Comparison of ENCODE assay signal across 19 cellular contexts in genomic region chr13:29160862-29161261, GRCh38.
"Had no signal": no experiment of that assay in that cellular context is flagged by ENCODE, and none has a peak within 500 bp of the region (broad histone marks: within the 10 kb centered on the region; RNA-seq: fewer than 3 reads in every experiment).

No MANE protein-coding gene starts in this region.

- ATAC-seq: esophagus mucosa; left lobe of liver; naive thymus-derived CD4-positive, alpha-beta T cell; psoas muscle; stimulated activated effector memory CD8-positive, alpha-beta T cell treated with anti-CD3 and anti-CD28 coated beads, Interleukin-12 subunit alpha, Interleukin-12 subunit beta, amount 100 ng/mL, for 72 hours; upper lobe of right lung had no signal

- H3K4me1 Mint-ChIP-seq: nephron progenitor cell; stimulated activated effector memory CD8-positive, alpha-beta T cell treated with anti-CD3 and anti-CD28 coated beads, Interleukin-12 subunit alpha, Interleukin-12 subunit beta, amount 100 ng/mL, for 72 hours had no signal

- H3K27ac Mint-ChIP-seq: naive thymus-derived CD4-positive, alpha-beta T cell; nephron progenitor cell; stimulated activated effector memory CD8-positive, alpha-beta T cell treated with anti-CD3 and anti-CD28 coated beads, Interleukin-12 subunit alpha, Interleukin-12 subunit beta, amount 100 ng/mL, for 72 hours; stimulated activated naive CD8-positive, alpha-beta T cell treated with anti-CD3 and anti-CD28 coated beads, Interleukin-15, Interleukin-2, amounts not matched to agents 100 ng/mL and 50 ng/mL, for 24 hours had no signal

- H3K27ac ChIP-seq: neutrophil, psoas muscle, right lobe of liver, testis, tibial nerve, upper lobe of right lung, vagina had no signal

- H3K36me3 Mint-ChIP-seq: naive thymus-derived CD4-positive, alpha-beta T cell; stimulated activated effector memory CD8-positive, alpha-beta T cell treated with anti-CD3 and anti-CD28 coated beads, Interleukin-12 subunit alpha, Interleukin-12 subunit beta, amount 100 ng/mL, for 72 hours had no signal

- H3K4me3 Mint-ChIP-seq: naive thymus-derived CD4-positive, alpha-beta T cell; nephron progenitor cell; stimulated activated effector memory CD8-positive, alpha-beta T cell treated with anti-CD3 and anti-CD28 coated beads, Interleukin-12 subunit alpha, Interleukin-12 subunit beta, amount 100 ng/mL, for 72 hours; stimulated activated naive CD8-positive, alpha-beta T cell treated with anti-CD3 and anti-CD28 coated beads, Interleukin-15, Interleukin-2, amounts not matched to agents 100 ng/mL and 50 ng/mL, for 24 hours had no signal

- H3K4me1 ChIP-seq: psoas muscle, right lobe of liver, testis, tibial nerve, upper lobe of right lung, vagina had no signal

- H3K9me3 ChIP-seq: neutrophil, psoas muscle, right lobe of liver, testis, tibial nerve, upper lobe of right lung, vagina had no signal

- H3K4me3 ChIP-seq: psoas muscle, right lobe of liver, testis, tibial nerve, upper lobe of right lung, vagina had no signal

- H3K9me3 Mint-ChIP-seq: stimulated activated effector memory CD8-positive, alpha-beta T cell treated with anti-CD3 and anti-CD28 coated beads, Interleukin-12 subunit alpha, Interleukin-12 subunit beta, amount 100 ng/mL, for 72 hours; stimulated activated naive CD8-positive, alpha-beta T cell treated with anti-CD3 and anti-CD28 coated beads, Interleukin-15, Interleukin-2, amounts not matched to agents 100 ng/mL and 50 ng/mL, for 24 hours had no signal

- H3K36me3 ChIP-seq: neutrophil, right lobe of liver, tibial nerve, upper lobe of right lung, vagina had no signal

- H3K27me3 ChIP-seq: neutrophil, right lobe of liver, testis, tibial nerve, upper lobe of right lung, vagina had no signal

- DNase-seq: effector memory CD4-positive, alpha-beta T cell; islet precursor cell; mammary epithelial cell; naive thymus-derived CD4-positive, alpha-beta T cell; nephron progenitor cell; psoas muscle; retina; right lobe of liver; stimulated activated CD4-positive, alpha-beta T cell treated with anti-CD3 and anti-CD28 coated beads, Interleukin-4, amount 100 ng/mL, for 1 hour; stimulated activated CD8-positive, alpha-beta memory T cell treated with anti-CD3 and anti-CD28 coated beads, Interleukin-4, amount 100 ng/mL, for 48 hours; testis; upper lobe of right lung had no signal
